In genomic region chr4:4880492-4880891, GRCh38 we compare ENCODE assay signal across 12 cellular contexts. TPM values are rescaled to one million over a fixed set of nuclear protein-coding genes. Genes with fewer than 3 reads are reported as not detected.
DNase-seq lines count a peak whose midpoint lies in the region; ATAC-seq, FAIRE-seq and TF ChIP-seq lines count a peak whose summit lies in the region.
"Had no signal": no experiment of that assay in that cellular context is flagged by ENCODE, and none has a peak within 500 bp of the region (broad histone marks: within the 10 kb centered on the region; RNA-seq: fewer than 3 reads in every experiment).

No MANE protein-coding gene starts in this region.

- no peaks in the 10 kb centered on the region for H3K9me3 ChIP-seq in A549
- no peaks in the 10 kb centered on the region for H3K9me3 ChIP-seq in RWPE2 (ENCODE audit: severe bottlenecking)
- no peaks in the 10 kb centered on the region for H3K9me3 ChIP-seq in fibroblast of lung (ENCODE audit: control insufficient read depth, insufficient read depth, low read depth, low read length)
- no peaks in the 10 kb centered on the region for H3K9me3 ChIP-seq in ovary

- no peaks in the 10 kb centered on the region for H4K20me1 ChIP-seq in fibroblast of lung (ENCODE audit: control insufficient read depth, extremely low read depth, insufficient read depth, low read length)

- peaks cover 0 to 2% (median 0%) of the 10 kb centered on the region in 4 donors for H3K4me1 Mint-ChIP-seq in naive thymus-derived CD8-positive, alpha-beta T cell
- H3K4me1 Mint-ChIP-seq: activated naive CD8-positive, alpha-beta T cell treated with anti-CD3 and anti-CD28 coated beads for 36 hours; CD14-positive monocyte had no signal

- H3K27me3 Mint-ChIP-seq in naive thymus-derived CD8-positive, alpha-beta T cell = peaks cover 17 to 53% (median 36%) of the 10 kb centered on the region in 5 donors

- no peaks in the 10 kb centered on the region for H3K36me3 Mint-ChIP-seq in naive thymus-derived CD8-positive, alpha-beta T cell
- H3K36me3 Mint-ChIP-seq: activated naive CD8-positive, alpha-beta T cell treated with anti-CD3 and anti-CD28 coated beads for 36 hours; CD14-positive monocyte; stimulated activated naive B cell treated with anti-CD40 and anti-IgM and Interleukin-4, amounts not matched to agents 10 μg/mL and 1 μg/mL and 100 μg/mL, for 72 hours had no signal

- H3K4me1 ChIP-seq in A549 = no peaks in the 10 kb centered on the region
- H3K4me1 ChIP-seq in RWPE2 (ENCODE audit: insufficient read depth, poor library complexity, severe bottlenecking) = no peaks in the 10 kb centered on the region
- no peaks in the 10 kb centered on the region for H3K4me1 ChIP-seq in fibroblast of lung (ENCODE audit: control insufficient read depth, extremely low read depth, insufficient read depth, low read length)
- H3K4me1 ChIP-seq in ovary (ENCODE audit: insufficient read depth) = no peaks in the 10 kb centered on the region

- CTCF ChIA-PET in A549 (lab: Yijun Ruan, JAX) = interaction anchor here (1.1 to 2.1 kb wide), 5 partner anchors 10 to 399 kb away, joined by 3 to 6 read pairs (median 4); no protein-coding TSS in a partner anchor

- ATAC-seq in A549 (no peak), RWPE2 (ENCODE audit: low read depth) (no peak), HG02852 (IDR thresholded peaks at IDR 0.05; ENCODE audit: unreplicated experiment) (no peak)
- no peak for ATAC-seq in naive thymus-derived CD8-positive, alpha-beta T cell
- ATAC-seq: stimulated activated naive B cell treated with anti-CD40 and anti-IgM and Interleukin-4, amounts not matched to agents 10 μg/mL and 1 μg/mL and 100 μg/mL, for 72 hours had no signal

- DNase-seq in A549 (ENCODE audit: low read depth in 1 of 2, low spot score in 1 of 2) = no peak
- no peak for DNase-seq in RWPE2 (ENCODE audit: low spot score)
- DNase-seq in fibroblast of lung (ENCODE audit: low read depth in 2 of 2) = no peak
- DNase-seq in naive thymus-derived CD8-positive, alpha-beta T cell = no peak
- no peak for DNase-seq in cerebellum (ENCODE audit: low spot score)
- no peak for DNase-seq in ovary
- DNase-seq: activated CD4-positive, alpha-beta T cell treated with anti-CD3 and anti-CD28 coated beads, Interleukin-2, amount 50 U/mL, for 48 hours; activated naive CD8-positive, alpha-beta T cell treated with anti-CD3 and anti-CD28 coated beads for 36 hours; stimulated activated naive B cell treated with anti-CD40 and anti-IgM and Interleukin-4, amounts not matched to agents 10 μg/mL and 1 μg/mL and 100 μg/mL, for 72 hours had no signal

- peak; percentile 36 to 40; a peak in 4 of 5 replicates for TF ChIP-seq RAD21 in A549 (conservative IDR thresholded peaks at IDR 0.05 in 1 of 2, IDR thresholded peaks at IDR 0.05 in 1 of 2)

- TF ChIP-seq CTCF in A549 (IDR thresholded peaks at IDR 0.05) (peak; percentile 38), GM12873 (IDR thresholded peaks at IDR 0.05; ENCODE audit: insufficient read depth, low read depth, low read length, missing control alignments) (peak; percentile 38), RWPE2 (IDR thresholded peaks at IDR 0.05; ENCODE audit: poor library complexity, severe bottlenecking) (peak; percentile 55), fibroblast of lung (conservative IDR thresholded peaks at IDR 0.05 in 1 of 2, IDR thresholded peaks at IDR 0.05 in 1 of 2; ENCODE audit: low read depth in 1 of 2, low read length in 2 of 2) (peak; percentile 25 to 41), ovary (IDR thresholded peaks at IDR 0.05) (no peak)

- no peak for FAIRE-seq in A549 (lab: Jason Lieb, UNC)

- POLR2A ChIA-PET in A549 (lab: Yijun Ruan, JAX) = no interaction called here
- POLR2A ChIA-PET in naive thymus-derived CD8-positive, alpha-beta T cell (lab: Charles Lee) = no interaction called here

- H3K9ac ChIP-seq in fibroblast of lung (ENCODE audit: insufficient read depth, low read length) = no peak overlapping the region

- H3K36me3 ChIP-seq in RWPE2 (ENCODE audit: low read depth) (no peaks in the 10 kb centered on the region), fibroblast of lung (ENCODE audit: control insufficient read depth, insufficient read depth, low read length) (no peaks in the 10 kb centered on the region), ovary (no peaks in the 10 kb centered on the region)

- H3K4me3 ChIP-seq in A549 (no peak overlapping the region), RWPE2 (ENCODE audit: severe bottlenecking) (no peak overlapping the region), fibroblast of lung (replicated peaks in 1 of 4; ENCODE audit: control extremely low read depth in 1 of 4, insufficient read depth in 1 of 4, low read depth in 3 of 4, low read length in 4 of 4) (no peak overlapping the region), ovary (no peak overlapping the region)

- intact Hi-C loops in ovary (cut with DNase I) = no loop called here

- TF ChIP-seq EP300 in A549 (IDR thresholded peaks at IDR 0.05) (no peak), ovary (IDR thresholded peaks at IDR 0.05) (no peak)

- no peak overlapping the region for H3K4me3 Mint-ChIP-seq in naive thymus-derived CD8-positive, alpha-beta T cell
- H3K4me3 Mint-ChIP-seq: activated naive CD8-positive, alpha-beta T cell treated with anti-CD3 and anti-CD28 coated beads for 36 hours; CD14-positive monocyte; stimulated activated naive B cell treated with anti-CD40 and anti-IgM and Interleukin-4, amounts not matched to agents 10 μg/mL and 1 μg/mL and 100 μg/mL, for 72 hours had no signal

- WGBS in A549 (ENCODE audit: missing lambda C conversion rate) = 44% methylated on average over 2 of the region's 2 CpGs
- WGBS in ovary, 3 donors = 59 to 82% (median 76%) methylated on average over 2 of the region's 2 CpGs

- TF ChIP-seq POLR2A in A549 (IDR thresholded peaks at IDR 0.05; ENCODE audit: low read length) (no peak), ovary (IDR thresholded peaks at IDR 0.05) (no peak)

- H3K27ac Mint-ChIP-seq in naive thymus-derived CD8-positive, alpha-beta T cell = no peak overlapping the region
- H3K27ac Mint-ChIP-seq: activated naive CD8-positive, alpha-beta T cell treated with anti-CD3 and anti-CD28 coated beads for 36 hours; CD14-positive monocyte; stimulated activated naive B cell treated with anti-CD40 and anti-IgM and Interleukin-4, amounts not matched to agents 10 μg/mL and 1 μg/mL and 100 μg/mL, for 72 hours had no signal

- H3K79me2 ChIP-seq in fibroblast of lung (ENCODE audit: control insufficient read depth, insufficient read depth, low read length) = no peaks in the 10 kb centered on the region

- H3K27me3 ChIP-seq in RWPE2 (ENCODE audit: insufficient read depth, poor library complexity, severe bottlenecking) (peaks cover 23% of the 10 kb centered on the region), fibroblast of lung (ENCODE audit: control insufficient read depth, insufficient read depth, low read length) (peaks cover 5% of the 10 kb centered on the region), ovary (no peaks in the 10 kb centered on the region)

- H3K4me2 ChIP-seq in A549 (no peak overlapping the region), fibroblast of lung (ENCODE audit: extremely low read depth, insufficient read depth, low read length) (no peak overlapping the region)

- H3K27ac ChIP-seq in A549 (no peak overlapping the region), RWPE2 (ENCODE audit: poor library complexity, severe bottlenecking) (no peak overlapping the region), fibroblast of lung (ENCODE audit: insufficient read depth, low read length) (no peak overlapping the region), ovary (no peak overlapping the region)

- H3K9me3 Mint-ChIP-seq in naive thymus-derived CD8-positive, alpha-beta T cell = peaks cover 0 to 4% (median 0%) of the 10 kb centered on the region in 9 donors
- H3K9me3 Mint-ChIP-seq: activated naive CD8-positive, alpha-beta T cell treated with anti-CD3 and anti-CD28 coated beads for 36 hours; stimulated activated naive B cell treated with anti-CD40 and anti-IgM and Interleukin-4, amounts not matched to agents 10 μg/mL and 1 μg/mL and 100 μg/mL, for 72 hours had no signal

- no peak overlapping the region for H2AFZ ChIP-seq in fibroblast of lung (ENCODE audit: low read length)

TF ChIP-seq in A549, 52 proteins besides CTCF, POLR2A, EP300 and RAD21:
- TF ChIP-seq ATOH8 (CRISPR knock-in tag; IDR thresholded peaks at IDR 0.05; ENCODE audit: low read depth) (no peak), SMC3 (IDR thresholded peaks at IDR 0.05) (peak; percentile 34; the same call in 2 of the 3 replicates)

RNA-seq across cellular contexts. Expression of gene MSX1, which starts 21.0 kb away (rescaled TPM):
- polyA plus RNA-seq in A549 (2011; rRNA removed) (1.8 and 2.2 TPM in 2 replicates), A549 (2017; fragmentation: RNase III; extraction: RNeasy Plus Mini Kit Qiagen cat#74134 plus additional on column Dnase treatment) (2.8 to 2.9 TPM (median 2.8 TPM) in 3 replicates), fibroblast of lung (2.1 and 5.1 TPM in 2 replicates), ovary (1 to 10 TPM; 2.3 to 4.0 TPM)
- 5.1 and 8.6 TPM in 2 replicates for polyA plus RNA-seq in A549 (2012; cell fraction: cytosol; rRNA removed)
- 4.3 and 7.6 TPM in 2 replicates for polyA plus RNA-seq in A549 (2012; cell fraction: nucleus; rRNA removed)
- 0.08 and 0.39 TPM in 2 replicates for polyA minus RNA-seq in A549 (2011; rRNA and poly(A)+ RNA removed)
- total RNA-seq in fibroblast of lung (1.3 and 2.1 TPM in 2 replicates), cerebellum (6.7 TPM), ovary (1 to 10 TPM; 2.2 to 4.5 (median 4.2) TPM)
- polyA plus RNA-seq in fibroblast of lung (2012) = 2.5 and 8.2 TPM in 2 replicates
- polyA minus RNA-seq in fibroblast of lung (ENCODE audit: low replicate concordance) = 0.51 and 1.3 TPM in 2 replicates
- total RNA-seq in naive thymus-derived CD8-positive, alpha-beta T cell = not detected
- polyA plus RNA-seq in naive thymus-derived CD8-positive, alpha-beta T cell = not detected
- polyA plus RNA-seq: CD14-positive monocyte had no signal

Comparison
In these comparisons a context has a peak if more than half of its experiments do, and no peak if none do; other contexts are left out.
1. CTCF ChIP-seq: peak in A549 (single experiment), GM12873 (single experiment), RWPE2 (single experiment) and fibroblast of lung (2 of 2); none in ovary (0 of 3).